Comparison of ENCODE assay signal across 11 cellular contexts in the genomic region with DNA sequence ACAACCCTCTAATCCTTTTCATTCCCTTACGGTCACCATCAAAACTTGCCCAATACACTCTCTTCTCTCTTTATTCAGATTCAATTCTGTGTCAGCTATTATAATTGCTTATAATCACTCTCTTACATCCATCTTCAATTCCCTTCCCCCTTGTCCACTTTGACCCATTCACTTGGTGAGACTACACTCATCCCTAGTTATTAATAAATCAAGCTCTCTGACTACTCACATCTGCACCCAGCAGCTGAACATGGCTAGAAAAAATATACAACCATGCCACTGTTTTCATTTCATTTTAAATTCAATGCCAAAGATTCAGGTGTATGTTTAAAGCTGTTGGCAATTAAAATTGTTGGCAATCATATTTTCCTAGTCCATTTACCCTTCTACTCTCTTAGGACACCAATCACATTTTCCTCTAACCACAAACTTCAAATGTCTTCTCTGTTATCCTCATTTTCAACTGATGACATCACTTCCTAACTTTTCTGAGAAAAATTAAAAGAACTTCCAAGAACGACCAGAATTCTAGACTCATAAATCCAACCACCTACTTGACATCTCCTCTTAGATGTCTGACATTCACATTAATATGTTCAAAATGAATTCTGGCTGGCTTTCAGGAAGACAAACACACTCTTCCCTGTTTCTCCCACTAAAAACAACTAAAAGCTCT. TPM values are rescaled to one million over a fixed set of nuclear protein-coding genes. Genes with fewer than 3 reads are reported as not detected.
A peak's percentile ranks its signal among the peaks of the same experiment; 100 is the strongest.
DNase-seq lines count a peak whose midpoint lies in the region; ATAC-seq and TF ChIP-seq lines count a peak whose summit lies in the region.
"Had no signal": no experiment of that assay in that cellular context is flagged by ENCODE, and none has a peak within 500 bp of the region (broad histone marks: within the 10 kb centered on the region; RNA-seq: fewer than 3 reads in every experiment).

No MANE protein-coding gene starts in this region.

- no peak for ATAC-seq in central memory CD8-positive, alpha-beta T cell (replicated peaks; ENCODE audit: extremely low read depth, poor library complexity, severe bottlenecking)
- ATAC-seq in sciatic nerve = peak; percentile 31
- ATAC-seq: HCT116 had no signal

- POLR2A ChIA-PET in MCF 10A (lab: Yijun Ruan, JAX) = interaction anchor here (0.7 to 1.7 kb wide), 4 partner anchors 10 to 42 kb away, joined by 3 to 11 read pairs (median 5); partner anchors contain the start of gene VDAC1

- H3K4me3 Mint-ChIP-seq in central memory CD8-positive, alpha-beta T cell = no peak overlapping the region
- H3K4me3 Mint-ChIP-seq in MCF 10A (ENCODE audit: unreplicated experiment) = no peak overlapping the region

- H3K27me3 Mint-ChIP-seq in central memory CD8-positive, alpha-beta T cell = no peaks in the 10 kb centered on the region
- H3K27me3 Mint-ChIP-seq in MCF 10A (ENCODE audit: insufficient read depth, unreplicated experiment) = no peaks in the 10 kb centered on the region

- BruUV-seq in MCF 10A (replicated peaks; lab: Mats Ljungman, UMichigan) = no TSS peak

- DNase-seq in EL = peak; percentile 70
- DNase-seq in NCI-H226 = peak; percentile 50
- no peak for DNase-seq in central memory CD8-positive, alpha-beta T cell (ENCODE audit: low spot score in 2 of 2)
- DNase-seq in sciatic nerve (ENCODE audit: low spot score) = no peak
- DNase-seq in GF-D8 (lab: John Stamatoyannopoulos, UW) = no peak
- DNase-seq in effector CD8-positive, alpha-beta T cell (lab: John Stamatoyannopoulos, UW) = no peak
- DNase-seq in MCF 10A (ENCODE audit: unreplicated experiment) = no peak
- DNase-seq: amniotic stem cell, GDM1, NCI-H1105 treated with DMSO at 0.1 percent for 48 hours had no signal

- no peaks in the 10 kb centered on the region for H3K9me3 Mint-ChIP-seq in central memory CD8-positive, alpha-beta T cell
- H3K9me3 Mint-ChIP-seq in MCF 10A (ENCODE audit: unreplicated experiment) = peaks cover 7% of the 10 kb centered on the region

- TF ChIP-seq CTCF in MCF 10A (IDR thresholded peaks at IDR 0.05; ENCODE audit: unreplicated experiment) = no peak

- CTCF ChIA-PET in MCF 10A (lab: Yijun Ruan, JAX) = interaction anchor here (0.5 to 1.7 kb wide), 8 partner anchors 13 to 1281 kb away, joined by 3 to 8 read pairs (median 4); partner anchors contain the start of gene GDF9

- H3K4me1 Mint-ChIP-seq in central memory CD8-positive, alpha-beta T cell = peaks cover 47% of the 10 kb centered on the region
- H3K4me1 Mint-ChIP-seq in MCF 10A (ENCODE audit: insufficient read depth, unreplicated experiment) = peaks cover 32% of the 10 kb centered on the region

- peak overlapping the region; percentile 23 for H3K27ac Mint-ChIP-seq in central memory CD8-positive, alpha-beta T cell (ENCODE audit: low read depth)
- H3K27ac Mint-ChIP-seq in MCF 10A (ENCODE audit: low read depth, unreplicated experiment) = no peak overlapping the region

- peaks cover 13% of the 10 kb centered on the region for H3K36me3 Mint-ChIP-seq in central memory CD8-positive, alpha-beta T cell (ENCODE audit: insufficient read depth)
- H3K36me3 Mint-ChIP-seq in MCF 10A (ENCODE audit: insufficient read depth, unreplicated experiment) = peaks cover 36% of the 10 kb centered on the region

- intact Hi-C loops in sciatic nerve (cut with DNase I) (no loop called here), MCF 10A (cut with micrococcal nuclease) (no loop called here)

RNA-seq across cellular contexts. Expression of gene C5orf15, which starts 5.5 kb away (rescaled TPM):
- total RNA-seq in sciatic nerve (27.6 TPM), MCF 10A (2022) (35.1 and 53.2 TPM in 2 replicates)

RNA-seq across cellular contexts. Expression of gene VDAC1, which starts 41.8 kb away (rescaled TPM):
- total RNA-seq in sciatic nerve (69.5 TPM), MCF 10A (2022) (262 and 334 TPM in 2 replicates)

Comparison
In these comparisons a context has a peak if more than half of its experiments do, and no peak if none do; other contexts are left out.
1. DNase-seq: peak in EL (single experiment) and NCI-H226 (single experiment); none in central memory CD8-positive, alpha-beta T cell (0 of 2), sciatic nerve (single experiment), GF-D8 (single experiment), effector CD8-positive, alpha-beta T cell (single experiment) and MCF 10A (single experiment).